2 cellular contexts compared by ENCODE assay signal in genomic region chrX:16311671-16312070, GRCh38.
TF ChIP-seq lines count a peak whose summit lies in the region.

No MANE protein-coding gene starts in this region.

TF ChIP-seq in GM23338, 12 proteins besides CTCF, POLR2A, EP300 and RAD21 (continued from another document):
- no peak for TF ChIP-seq REST (IDR thresholded peaks at IDR 0.05; ENCODE audit: unreplicated experiment)
- TF ChIP-seq ZNF462 (CRISPR knock-in tag; IDR thresholded peaks at IDR 0.05) = no peak
- TF ChIP-seq ZNF331 (CRISPR knock-in tag; IDR thresholded peaks at IDR 0.05; ENCODE audit: low read depth) = no peak

TF ChIP-seq in WTC11, 78 proteins besides CTCF, POLR2A, EP300 and RAD21 (continued from another document):
- no peak for TF ChIP-seq ZNF532 (CRISPR knock-in tag; IDR thresholded peaks at IDR 0.05; ENCODE audit: borderline replicate concordance)
- no peak for TF ChIP-seq CREM (CRISPR knock-in tag; IDR thresholded peaks at IDR 0.05)
- no peak for TF ChIP-seq ZBTB43 (CRISPR knock-in tag; IDR thresholded peaks at IDR 0.05)
- no peak for TF ChIP-seq GTF2I (CRISPR knock-in tag; conservative IDR thresholded peaks at IDR 0.05)
- TF ChIP-seq ZNF512 (CRISPR knock-in tag; IDR thresholded peaks at IDR 0.05; ENCODE audit: borderline replicate concordance) = no peak
- TF ChIP-seq MLX (CRISPR knock-in tag; IDR thresholded peaks at IDR 0.05) = no peak
- no peak for TF ChIP-seq GABPB1 (CRISPR knock-in tag; IDR thresholded peaks at IDR 0.05)
- TF ChIP-seq E2F1 (CRISPR knock-in tag; IDR thresholded peaks at IDR 0.05) = no peak
